ENCODE assay signal across 20 cellular contexts in genomic region chr20:17878069-17878911, GRCh38.
A peak's percentile ranks its signal among the peaks of the same experiment; 100 is the strongest.
DNase-seq lines count a peak whose midpoint lies in the region; ATAC-seq and TF ChIP-seq lines count a peak whose summit lies in the region.
"Had no signal": no experiment of that assay in that cellular context is flagged by ENCODE, and none has a peak within 500 bp of the region (broad histone marks: within the 10 kb centered on the region; RNA-seq: fewer than 3 reads in every experiment).

No MANE protein-coding gene starts in this region.

- no peaks in the 10 kb centered on the region for H3K27me3 ChIP-seq in BLaER1
- H3K27me3 ChIP-seq: ascending aorta, spleen had no signal

- no peak for TF ChIP-seq CTCF in nephron (IDR thresholded peaks at IDR 0.05; ENCODE audit: unreplicated experiment in 3 of 3)

- DNase-seq in activated T-helper 2 cell treated with anti-CD3 and anti-CD28 coated beads, Interferon-gamma antibody, Interleukin-2, Interleukin-4, amounts not matched to agents 10 μg/mL and 5 μg/mL and 100 μg/mL, durations not matched to agents 14 hours and 24 hours and 36 hours (ENCODE audit: low spot score): no peak
- DNase-seq in NCI-H1694 treated with DMSO at 0.1 percent for 48 hours (lab: John Stamatoyannopoulos, UW) (no peak), SHP77 treated with DMSO at 0.1 percent for 48 hours (lab: John Stamatoyannopoulos, UW) (no peak), NCI-H2196 treated with DMSO at 0.1 percent for 48 hours (lab: John Stamatoyannopoulos, UW; ENCODE audit: unreplicated experiment) (no peak), NCI-H524 (lab: John Stamatoyannopoulos, UW) (no peak)
- DNase-seq: activated naive CD4-positive, alpha-beta T cell treated with Interleukin-2 at 50 U/mL for 16 hours; endodermal cell; H7; head of caudate nucleus; mammary epithelial cell; NCI-H1105; NCI-H69; T-helper 9 cell had no signal

- H3K36me3 ChIP-seq in BLaER1: no peaks in the 10 kb centered on the region
- H3K36me3 ChIP-seq: ascending aorta, prostate gland, spleen had no signal

- H3K27ac Mint-ChIP-seq in activated T-helper 2 cell treated with anti-CD3 and anti-CD28 coated beads, Interferon-gamma antibody, Interleukin-2, Interleukin-4, amounts not matched to agents 10 μg/mL and 5 μg/mL and 100 μg/mL, durations not matched to agents 14 hours and 24 hours and 36 hours: peak overlapping the region; percentile 74
- peak overlapping the region in 2 of 3 experiments; percentile 29 to 45 for H3K27ac Mint-ChIP-seq in nephron
- H3K27ac Mint-ChIP-seq: endodermal cell had no signal

- peak overlapping the region; percentile 74 for H3K4me2 ChIP-seq in BLaER1
- H3K4me2 ChIP-seq: A549 had no signal

- H3K27ac ChIP-seq in BLaER1: no peak overlapping the region
- H3K27ac ChIP-seq: A549, ascending aorta, prostate gland had no signal

- no peaks in the 10 kb centered on the region for H3K9me3 ChIP-seq in BLaER1
- H3K9me3 ChIP-seq: A549, ascending aorta, prostate gland, spleen had no signal

- intact Hi-C loops in activated T-helper 2 cell treated with anti-CD3 and anti-CD28 coated beads, Interferon-gamma antibody, Interleukin-2, Interleukin-4, amounts not matched to agents 10 μg/mL and 5 μg/mL and 100 μg/mL, durations not matched to agents 14 hours and 24 hours and 36 hours (cut with micrococcal nuclease): loop anchor here (2.0 kb wide), 1 partner anchor 17 kb away; no protein-coding TSS in a partner anchor

- H3K9me3 Mint-ChIP-seq in activated T-helper 2 cell treated with anti-CD3 and anti-CD28 coated beads, Interferon-gamma antibody, Interleukin-2, Interleukin-4, amounts not matched to agents 10 μg/mL and 5 μg/mL and 100 μg/mL, durations not matched to agents 14 hours and 24 hours and 36 hours: no peaks in the 10 kb centered on the region
- H3K9me3 Mint-ChIP-seq in nephron: no peaks in the 10 kb centered on the region
- H3K9me3 Mint-ChIP-seq: endodermal cell had no signal

- peak; percentile 46 for ATAC-seq in HG03025 (IDR thresholded peaks at IDR 0.05; ENCODE audit: low FRiP score, unreplicated experiment)
- ATAC-seq: A549 had no signal

- no peaks in the 10 kb centered on the region for H3K36me3 Mint-ChIP-seq in activated T-helper 2 cell treated with anti-CD3 and anti-CD28 coated beads, Interferon-gamma antibody, Interleukin-2, Interleukin-4, amounts not matched to agents 10 μg/mL and 5 μg/mL and 100 μg/mL, durations not matched to agents 14 hours and 24 hours and 36 hours (ENCODE audit: low read depth)
- H3K36me3 Mint-ChIP-seq in nephron (ENCODE audit: low read depth): no peaks in the 10 kb centered on the region

- H3K4me3 Mint-ChIP-seq in activated T-helper 2 cell treated with anti-CD3 and anti-CD28 coated beads, Interferon-gamma antibody, Interleukin-2, Interleukin-4, amounts not matched to agents 10 μg/mL and 5 μg/mL and 100 μg/mL, durations not matched to agents 14 hours and 24 hours and 36 hours (ENCODE audit: low read depth): no peak overlapping the region
- H3K4me3 Mint-ChIP-seq in nephron: no peak overlapping the region
- H3K4me3 Mint-ChIP-seq: endodermal cell had no signal

- H3K27me3 Mint-ChIP-seq in activated T-helper 2 cell treated with anti-CD3 and anti-CD28 coated beads, Interferon-gamma antibody, Interleukin-2, Interleukin-4, amounts not matched to agents 10 μg/mL and 5 μg/mL and 100 μg/mL, durations not matched to agents 14 hours and 24 hours and 36 hours (ENCODE audit: low read depth): no peaks in the 10 kb centered on the region
- no peaks in the 10 kb centered on the region for H3K27me3 Mint-ChIP-seq in nephron (ENCODE audit: low read depth)

- no peak overlapping the region for H3K9ac ChIP-seq in BLaER1

- peaks cover 18% of the 10 kb centered on the region for H3K4me1 Mint-ChIP-seq in activated T-helper 2 cell treated with anti-CD3 and anti-CD28 coated beads, Interferon-gamma antibody, Interleukin-2, Interleukin-4, amounts not matched to agents 10 μg/mL and 5 μg/mL and 100 μg/mL, durations not matched to agents 14 hours and 24 hours and 36 hours (ENCODE audit: low read depth)
- H3K4me1 Mint-ChIP-seq in nephron: peaks cover 55% of the 10 kb centered on the region

- no peak overlapping the region for H3K4me3 ChIP-seq in BLaER1
- H3K4me3 ChIP-seq: A549, ascending aorta, prostate gland had no signal

- H4K20me1 ChIP-seq in BLaER1: no peaks in the 10 kb centered on the region

- peaks cover 75% of the 10 kb centered on the region for H3K4me1 ChIP-seq in BLaER1
